Comparison of ENCODE assay signal across 1 cellular context in the genomic region with DNA sequence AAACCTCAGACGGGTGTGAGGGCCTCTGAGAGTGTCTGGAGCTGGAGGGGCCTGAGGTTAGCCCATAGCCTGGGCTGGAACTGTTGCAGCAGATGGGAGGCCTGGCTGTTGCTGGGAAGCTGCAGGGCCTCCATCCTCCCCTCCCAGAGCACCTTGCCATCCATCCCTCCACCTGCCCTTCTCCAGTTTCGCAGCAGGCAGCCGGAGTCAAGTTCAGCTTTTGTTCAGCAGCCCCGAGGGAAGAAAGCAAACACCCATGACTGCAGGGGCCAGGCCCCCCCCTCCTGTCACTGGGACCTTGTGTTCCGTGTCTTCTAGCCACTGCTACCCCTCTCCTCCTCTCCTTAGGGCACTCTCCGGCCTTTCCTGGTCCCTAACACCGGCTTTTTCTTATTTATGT.
TF ChIP-seq lines count a peak whose summit lies in the region.

No MANE protein-coding gene starts in this region.

TF ChIP-seq in GM23338, 12 proteins besides CTCF, POLR2A, EP300 and RAD21 (continued from another document):
- TF ChIP-seq, protein P1, sequence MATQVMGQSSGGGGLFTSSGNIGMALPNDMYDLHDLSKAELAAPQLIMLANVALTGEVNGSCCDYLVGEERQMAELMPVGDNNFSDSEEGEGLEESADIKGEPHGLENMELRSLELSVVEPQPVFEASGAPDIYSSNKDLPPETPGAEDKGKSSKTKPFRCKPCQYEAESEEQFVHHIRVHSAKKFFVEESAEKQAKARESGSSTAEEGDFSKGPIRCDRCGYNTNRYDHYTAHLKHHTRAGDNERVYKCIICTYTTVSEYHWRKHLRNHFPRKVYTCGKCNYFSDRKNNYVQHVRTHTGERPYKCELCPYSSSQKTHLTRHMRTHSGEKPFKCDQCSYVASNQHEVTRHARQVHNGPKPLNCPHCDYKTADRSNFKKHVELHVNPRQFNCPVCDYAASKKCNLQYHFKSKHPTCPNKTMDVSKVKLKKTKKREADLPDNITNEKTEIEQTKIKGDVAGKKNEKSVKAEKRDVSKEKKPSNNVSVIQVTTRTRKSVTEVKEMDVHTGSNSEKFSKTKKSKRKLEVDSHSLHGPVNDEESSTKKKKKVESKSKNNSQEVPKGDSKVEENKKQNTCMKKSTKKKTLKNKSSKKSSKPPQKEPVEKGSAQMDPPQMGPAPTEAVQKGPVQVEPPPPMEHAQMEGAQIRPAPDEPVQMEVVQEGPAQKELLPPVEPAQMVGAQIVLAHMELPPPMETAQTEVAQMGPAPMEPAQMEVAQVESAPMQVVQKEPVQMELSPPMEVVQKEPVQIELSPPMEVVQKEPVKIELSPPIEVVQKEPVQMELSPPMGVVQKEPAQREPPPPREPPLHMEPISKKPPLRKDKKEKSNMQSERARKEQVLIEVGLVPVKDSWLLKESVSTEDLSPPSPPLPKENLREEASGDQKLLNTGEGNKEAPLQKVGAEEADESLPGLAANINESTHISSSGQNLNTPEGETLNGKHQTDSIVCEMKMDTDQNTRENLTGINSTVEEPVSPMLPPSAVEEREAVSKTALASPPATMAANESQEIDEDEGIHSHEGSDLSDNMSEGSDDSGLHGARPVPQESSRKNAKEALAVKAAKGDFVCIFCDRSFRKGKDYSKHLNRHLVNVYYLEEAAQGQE (IDR thresholded peaks at IDR 0.05; ENCODE audit: unreplicated experiment) = no peak
- TF ChIP-seq POLR2AphosphoS5 (IDR thresholded peaks at IDR 0.05; ENCODE audit: low read depth) (no peak), ZNF331 (CRISPR knock-in tag; IDR thresholded peaks at IDR 0.05; ENCODE audit: low read depth) (no peak), STAT1 (IDR thresholded peaks at IDR 0.05; ENCODE audit: unreplicated experiment) (no peak), NANOG (IDR thresholded peaks at IDR 0.05; ENCODE audit: borderline replicate concordance) (no peak), JUNB (IDR thresholded peaks at IDR 0.05; ENCODE audit: unreplicated experiment) (no peak), ZNF114 (CRISPR knock-in tag; IDR thresholded peaks at IDR 0.05) (no peak), CREB1 (CRISPR knock-in tag; IDR thresholded peaks at IDR 0.05; ENCODE audit: low read depth) (no peak), EZH2 (IDR thresholded peaks at IDR 0.05; ENCODE audit: low read depth, unreplicated experiment) (no peak)
- TF ChIP-seq, protein P2, sequence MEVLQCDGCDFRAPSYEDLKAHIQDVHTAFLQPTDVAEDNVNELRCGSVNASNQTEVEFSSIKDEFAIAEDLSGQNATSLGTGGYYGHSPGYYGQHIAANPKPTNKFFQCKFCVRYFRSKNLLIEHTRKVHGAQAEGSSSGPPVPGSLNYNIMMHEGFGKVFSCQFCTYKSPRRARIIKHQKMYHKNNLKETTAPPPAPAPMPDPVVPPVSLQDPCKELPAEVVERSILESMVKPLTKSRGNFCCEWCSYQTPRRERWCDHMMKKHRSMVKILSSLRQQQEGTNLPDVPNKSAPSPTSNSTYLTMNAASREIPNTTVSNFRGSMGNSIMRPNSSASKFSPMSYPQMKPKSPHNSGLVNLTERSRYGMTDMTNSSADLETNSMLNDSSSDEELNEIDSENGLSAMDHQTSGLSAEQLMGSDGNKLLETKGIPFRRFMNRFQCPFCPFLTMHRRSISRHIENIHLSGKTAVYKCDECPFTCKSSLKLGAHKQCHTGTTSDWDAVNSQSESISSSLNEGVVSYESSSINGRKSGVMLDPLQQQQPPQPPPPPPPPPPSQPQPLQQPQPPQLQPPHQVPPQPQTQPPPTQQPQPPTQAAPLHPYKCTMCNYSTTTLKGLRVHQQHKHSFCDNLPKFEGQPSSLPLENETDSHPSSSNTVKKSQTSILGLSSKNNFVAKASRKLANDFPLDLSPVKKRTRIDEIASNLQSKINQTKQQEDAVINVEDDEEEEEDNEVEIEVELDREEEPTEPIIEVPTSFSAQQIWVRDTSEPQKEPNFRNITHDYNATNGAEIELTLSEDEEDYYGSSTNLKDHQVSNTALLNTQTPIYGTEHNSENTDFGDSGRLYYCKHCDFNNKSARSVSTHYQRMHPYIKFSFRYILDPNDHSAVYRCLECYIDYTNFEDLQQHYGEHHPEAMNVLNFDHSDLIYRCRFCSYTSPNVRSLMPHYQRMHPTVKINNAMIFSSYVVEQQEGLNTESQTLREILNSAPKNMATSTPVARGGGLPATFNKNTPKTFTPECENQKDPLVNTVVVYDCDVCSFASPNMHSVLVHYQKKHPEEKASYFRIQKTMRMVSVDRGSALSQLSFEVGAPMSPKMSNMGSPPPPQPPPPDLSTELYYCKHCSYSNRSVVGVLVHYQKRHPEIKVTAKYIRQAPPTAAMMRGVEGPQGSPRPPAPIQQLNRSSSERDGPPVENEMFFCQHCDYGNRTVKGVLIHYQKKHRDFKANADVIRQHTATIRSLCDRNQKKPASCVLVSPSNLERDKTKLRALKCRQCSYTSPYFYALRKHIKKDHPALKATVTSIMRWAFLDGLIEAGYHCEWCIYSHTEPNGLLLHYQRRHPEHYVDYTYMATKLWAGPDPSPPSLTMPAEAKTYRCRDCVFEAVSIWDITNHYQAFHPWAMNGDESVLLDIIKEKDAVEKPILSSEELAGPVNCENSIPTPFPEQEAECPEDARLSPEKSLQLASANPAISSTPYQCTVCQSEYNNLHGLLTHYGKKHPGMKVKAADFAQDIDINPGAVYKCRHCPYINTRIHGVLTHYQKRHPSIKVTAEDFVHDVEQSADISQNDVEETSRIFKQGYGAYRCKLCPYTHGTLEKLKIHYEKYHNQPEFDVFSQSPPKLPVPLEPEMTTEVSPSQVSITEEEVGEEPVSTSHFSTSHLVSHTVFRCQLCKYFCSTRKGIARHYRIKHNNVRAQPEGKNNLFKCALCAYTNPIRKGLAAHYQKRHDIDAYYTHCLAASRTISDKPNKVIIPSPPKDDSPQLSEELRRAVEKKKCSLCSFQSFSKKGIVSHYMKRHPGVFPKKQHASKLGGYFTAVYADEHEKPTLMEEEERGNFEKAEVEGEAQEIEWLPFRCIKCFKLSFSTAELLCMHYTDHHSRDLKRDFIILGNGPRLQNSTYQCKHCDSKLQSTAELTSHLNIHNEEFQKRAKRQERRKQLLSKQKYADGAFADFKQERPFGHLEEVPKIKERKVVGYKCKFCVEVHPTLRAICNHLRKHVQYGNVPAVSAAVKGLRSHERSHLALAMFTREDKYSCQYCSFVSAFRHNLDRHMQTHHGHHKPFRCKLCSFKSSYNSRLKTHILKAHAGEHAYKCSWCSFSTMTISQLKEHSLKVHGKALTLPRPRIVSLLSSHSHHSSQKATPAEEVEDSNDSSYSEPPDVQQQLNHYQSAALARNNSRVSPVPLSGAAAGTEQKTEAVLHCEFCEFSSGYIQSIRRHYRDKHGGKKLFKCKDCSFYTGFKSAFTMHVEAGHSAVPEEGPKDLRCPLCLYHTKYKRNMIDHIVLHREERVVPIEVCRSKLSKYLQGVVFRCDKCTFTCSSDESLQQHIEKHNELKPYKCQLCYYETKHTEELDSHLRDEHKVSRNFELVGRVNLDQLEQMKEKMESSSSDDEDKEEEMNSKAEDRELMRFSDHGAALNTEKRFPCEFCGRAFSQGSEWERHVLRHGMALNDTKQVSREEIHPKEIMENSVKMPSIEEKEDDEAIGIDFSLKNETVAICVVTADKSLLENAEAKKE (CRISPR knock-in tag; IDR thresholded peaks at IDR 0.05) = no peak
